Comparison of ENCODE assay signal across 31 cellular contexts in genomic region chr18:59987102-59987501, GRCh38.
"Had no signal": no experiment of that assay in that cellular context is flagged by ENCODE, and none has a peak within 500 bp of the region (broad histone marks: within the 10 kb centered on the region; RNA-seq: fewer than 3 reads in every experiment).

No MANE protein-coding gene starts in this region.

- ATAC-seq: naive thymus-derived CD8-positive, alpha-beta T cell; psoas muscle; right cardiac atrium; sciatic nerve; stimulated activated memory B cell treated with anti-CD40 and anti-IgM and Interleukin-4, amounts not matched to agents 10 μg/mL and 1 μg/mL and 100 μg/mL, for 72 hours; stimulated activated naive CD8-positive, alpha-beta T cell treated with anti-CD3 and anti-CD28 coated beads, Interleukin-15, amount 100 ng/mL, for 72 hours; stimulated activated naive CD8-positive, alpha-beta T cell treated with anti-CD3 and anti-CD28 coated beads, Interleukin-15, Interleukin-2, amounts not matched to agents 100 U/mL and 50 U/mL, for 24 hours; upper lobe of right lung had no signal

- H3K27me3 ChIP-seq: neural progenitor cell, ovary, testis, tibial artery, uterus had no signal

- H3K9me3 Mint-ChIP-seq: naive thymus-derived CD8-positive, alpha-beta T cell; nephron; neural progenitor cell; stimulated activated memory B cell treated with anti-CD40 and anti-IgM and Interleukin-4, amounts not matched to agents 10 μg/mL and 1 μg/mL and 100 μg/mL, for 72 hours; stimulated activated naive CD8-positive, alpha-beta T cell treated with anti-CD3 and anti-CD28 coated beads, Interleukin-15, amount 100 ng/mL, for 72 hours had no signal

- DNase-seq: naive thymus-derived CD8-positive, alpha-beta T cell; occipital lobe; ovary; posterior cingulate gyrus; psoas muscle; right cardiac atrium; spleen; stimulated activated CD4-positive, alpha-beta T cell treated with anti-CD3 and anti-CD28 coated beads, Interleukin-12 subunit alpha, Interleukin-12 subunit beta, amount 100 ng/mL, for 4 hours; stimulated activated CD4-positive, alpha-beta T cell treated with anti-CD3 and anti-CD28 coated beads, Interleukin-1b, Interleukin-23, amount 100 ng/mL, for 48 hours; stimulated activated CD4-positive, alpha-beta T cell treated with anti-CD3 and anti-CD28 coated beads, Interleukin-4, amount 100 ng/mL, for 1 hour; stimulated activated CD4-positive, alpha-beta T cell treated with anti-CD3 and anti-CD28 coated beads, Interleukin-4, amount 100 ng/mL, for 4 hours; stimulated activated CD8-positive, alpha-beta memory T cell treated with anti-CD3 and anti-CD28 coated beads, Interleukin-4, amount 100 ng/mL, for 48 hours; stimulated activated naive CD4-positive, alpha-beta T cell; stimulated activated naive CD8-positive, alpha-beta T cell treated with anti-CD3 and anti-CD28 coated beads, Interleukin-15, amount 100 ng/mL, for 72 hours; stimulated activated naive CD8-positive, alpha-beta T cell treated with anti-CD3 and anti-CD28 coated beads, Interleukin-15, Interleukin-2, amounts not matched to agents 100 U/mL and 50 U/mL, for 24 hours; substantia nigra; testis; tibial artery; transverse colon; upper lobe of right lung; uterus had no signal

- H3K36me3 ChIP-seq: neural progenitor cell, ovary, spleen, suprapubic skin, tibial artery, transverse colon, upper lobe of right lung, uterus had no signal

- H3K79me2 ChIP-seq: parathyroid adenoma had no signal

- H3K27ac ChIP-seq: neural progenitor cell, ovary, parathyroid adenoma, psoas muscle, skin epidermis, spleen, suprapubic skin, testis, tibial artery, transverse colon, upper lobe of right lung, uterus had no signal

- H3K9ac ChIP-seq: neural progenitor cell, parathyroid adenoma had no signal

- H3K36me3 Mint-ChIP-seq: naive thymus-derived CD8-positive, alpha-beta T cell; neural progenitor cell; stimulated activated memory B cell treated with anti-CD40 and anti-IgM and Interleukin-4, amounts not matched to agents 10 μg/mL and 1 μg/mL and 100 μg/mL, for 72 hours; type B pancreatic cell had no signal

- H3K4me1 Mint-ChIP-seq: naive thymus-derived CD8-positive, alpha-beta T cell; neural progenitor cell; stimulated activated memory B cell treated with anti-CD40 and anti-IgM and Interleukin-4, amounts not matched to agents 10 μg/mL and 1 μg/mL and 100 μg/mL, for 72 hours; stimulated activated naive CD8-positive, alpha-beta T cell treated with anti-CD3 and anti-CD28 coated beads, Interleukin-15, amount 100 ng/mL, for 72 hours had no signal

- H2AFZ ChIP-seq: neural progenitor cell, parathyroid adenoma had no signal

- H3K9me3 ChIP-seq: ovary, psoas muscle, spleen, suprapubic skin, testis, tibial artery, transverse colon, upper lobe of right lung, uterus had no signal

- H3K4me2 ChIP-seq: neural progenitor cell, smooth muscle cell had no signal

- H3K4me3 Mint-ChIP-seq: naive thymus-derived CD8-positive, alpha-beta T cell; nephron; neural progenitor cell; stimulated activated memory B cell treated with anti-CD40 and anti-IgM and Interleukin-4, amounts not matched to agents 10 μg/mL and 1 μg/mL and 100 μg/mL, for 72 hours; stimulated activated naive CD8-positive, alpha-beta T cell treated with anti-CD3 and anti-CD28 coated beads, Interleukin-15, amount 100 ng/mL, for 72 hours; type B pancreatic cell had no signal

- H3K4me1 ChIP-seq: neural progenitor cell, parathyroid adenoma, psoas muscle, spleen, testis, tibial artery, transverse colon, upper lobe of right lung, uterus had no signal

- H3K27ac Mint-ChIP-seq: nephron; neural progenitor cell; progenitor cell of endocrine pancreas; stimulated activated memory B cell treated with anti-CD40 and anti-IgM and Interleukin-4, amounts not matched to agents 10 μg/mL and 1 μg/mL and 100 μg/mL, for 72 hours; type B pancreatic cell had no signal

- H3K4me3 ChIP-seq: neural progenitor cell, ovary, psoas muscle, skin epidermis, smooth muscle cell, spleen, suprapubic skin, testis, tibial artery, transverse colon, upper lobe of right lung, uterus had no signal
